Comparison of ENCODE assay signal across 26 cellular contexts in genomic region chr17:1126801-1127550, GRCh38. TPM values are rescaled to one million over a fixed set of nuclear protein-coding genes. Genes with fewer than 3 reads are reported as not detected.
A peak's percentile ranks its signal among the peaks of the same experiment; 100 is the strongest.
DNase-seq lines count a peak whose midpoint lies in the region; ATAC-seq, FAIRE-seq and TF ChIP-seq lines count a peak whose summit lies in the region.
"Had no signal": no experiment of that assay in that cellular context is flagged by ENCODE, and none has a peak within 500 bp of the region (broad histone marks: within the 10 kb centered on the region; RNA-seq: fewer than 3 reads in every experiment).

No MANE protein-coding gene starts in this region.

- no peak overlapping the region for H3K4me3 ChIP-seq in osteoblast (ENCODE audit: insufficient read depth, low read length)
- H3K4me3 ChIP-seq: A549, esophagus muscularis mucosa, SK-N-MC, thoracic aorta, uterus had no signal

- H3K27me3 ChIP-seq in osteoblast (ENCODE audit: insufficient read depth, low read length), result no peaks in the 10 kb centered on the region
- H3K27me3 ChIP-seq: esophagus muscularis mucosa, uterus had no signal

- no peaks in the 10 kb centered on the region for H3K4me1 ChIP-seq in osteoblast (ENCODE audit: insufficient read depth, low read length)

- no peak overlapping the region for H2AFZ ChIP-seq in osteoblast (ENCODE audit: low read length)

- no peak overlapping the region for H3K4me3 Mint-ChIP-seq in brain
- H3K4me3 Mint-ChIP-seq: activated CD8-positive, alpha-beta memory T cell treated with anti-CD3 and anti-CD28 coated beads, Interleukin-2, amount 10 ng/mL, durations not matched to agents 7 days and 5 days; activated T-cell treated with anti-CD3 and anti-CD28 coated beads, Interleukin-2, amount 50 U/mL, for 4 hours had no signal

- no peak overlapping the region for H3K4me2 ChIP-seq in osteoblast (ENCODE audit: insufficient read depth, low read length)
- H3K4me2 ChIP-seq: A549 had no signal

- ATAC-seq in GM21619 (IDR thresholded peaks at IDR 0.05; ENCODE audit: unreplicated experiment), result no peak
- ATAC-seq: activated CD8-positive, alpha-beta memory T cell treated with anti-CD3 and anti-CD28 coated beads, Interleukin-2, amount 10 ng/mL, durations not matched to agents 7 days and 5 days; activated T-cell treated with anti-CD3 and anti-CD28 coated beads, Interleukin-2, amount 50 U/mL, for 4 hours; left ventricle myocardium superior; stimulated activated naive CD8-positive, alpha-beta T cell treated with anti-CD3 and anti-CD28 coated beads, Interleukin-15, Interleukin-2, amounts not matched to agents 100 U/mL and 50 U/mL, for 24 hours had no signal

- peak overlapping the region; percentile 37 to 86 (median 66) for H3K27ac Mint-ChIP-seq in brain
- H3K27ac Mint-ChIP-seq: activated CD8-positive, alpha-beta memory T cell treated with anti-CD3 and anti-CD28 coated beads, Interleukin-2, amount 10 ng/mL, durations not matched to agents 7 days and 5 days had no signal

- no peaks in the 10 kb centered on the region for H3K79me2 ChIP-seq in osteoblast (ENCODE audit: insufficient read depth, low read length)

- TF ChIP-seq CTCF in brain (conservative IDR thresholded peaks at IDR 0.05) (no peak), osteoblast (IDR thresholded peaks at IDR 0.05; ENCODE audit: extremely low read depth, low read depth, low read length) (no peak)

- H4K20me1 ChIP-seq in osteoblast (ENCODE audit: insufficient read depth, low read length), result peaks cover 9% of the 10 kb centered on the region

- H3K36me3 ChIP-seq in osteoblast (ENCODE audit: insufficient read depth, low read length), result no peaks in the 10 kb centered on the region
- H3K36me3 ChIP-seq: thoracic aorta, uterus had no signal

- H3K9me3 Mint-ChIP-seq in brain, result peaks cover 0 to 4% (median 3%) of the 10 kb centered on the region in 5 experiments
- H3K9me3 Mint-ChIP-seq: activated T-cell treated with anti-CD3 and anti-CD28 coated beads, Interleukin-2, amount 50 U/mL, for 4 hours had no signal

- DNase-seq in NCI-H1694 treated with DMSO at 0.1 percent for 48 hours (lab: John Stamatoyannopoulos, UW) (peak; percentile 35), NCI-H1694 (lab: John Stamatoyannopoulos, UW) (no peak), HTR-8/SVneo (ENCODE audit: insufficient read length, low spot score) (no peak), osteoblast (ENCODE audit: insufficient read length, low spot score, missing footprints) (peak; percentile 81), cortex of kidney (lab: John Stamatoyannopoulos, UW) (no peak), NCI-H2081 treated with DMSO at 0.1 percent for 48 hours (lab: John Stamatoyannopoulos, UW) (no peak)
- DNase-seq: activated CD4-positive, alpha-beta T cell treated with anti-CD3 and anti-CD28 coated beads, Interleukin-2, amount 50 U/mL, for 4 hours; activated CD8-positive, alpha-beta memory T cell treated with anti-CD3 and anti-CD28 coated beads, Interleukin-2, amount 10 ng/mL, durations not matched to agents 7 days and 5 days; activated T-cell treated with anti-CD3 and anti-CD28 coated beads, Interleukin-2, amount 50 U/mL, for 4 hours; central memory CD4-positive, alpha-beta T cell; foreskin fibroblast; left ventricle myocardium superior; mesendoderm; NCI-H2081; NCI-H82; nucleus accumbens; stimulated activated naive CD8-positive, alpha-beta T cell treated with anti-CD3 and anti-CD28 coated beads, Interleukin-15, Interleukin-2, amounts not matched to agents 100 U/mL and 50 U/mL, for 24 hours; uterus had no signal

- peaks cover 35% of the 10 kb centered on the region for H3K36me3 Mint-ChIP-seq in brain
- H3K36me3 Mint-ChIP-seq: activated CD8-positive, alpha-beta memory T cell treated with anti-CD3 and anti-CD28 coated beads, Interleukin-2, amount 10 ng/mL, durations not matched to agents 7 days and 5 days had no signal

- peaks cover 42% of the 10 kb centered on the region for H3K4me1 Mint-ChIP-seq in brain

- H3K27me3 Mint-ChIP-seq in brain, result peaks cover 4% of the 10 kb centered on the region
- H3K27me3 Mint-ChIP-seq: activated CD8-positive, alpha-beta memory T cell treated with anti-CD3 and anti-CD28 coated beads, Interleukin-2, amount 10 ng/mL, durations not matched to agents 7 days and 5 days had no signal

- no peaks in the 10 kb centered on the region for H3K9me3 ChIP-seq in osteoblast (ENCODE audit: low read depth, low read length)
- H3K9me3 ChIP-seq: A549, esophagus muscularis mucosa, thoracic aorta, uterus had no signal

- H3K27ac ChIP-seq in osteoblast (ENCODE audit: low read depth, low read length), result no peak overlapping the region
- H3K27ac ChIP-seq: A549, esophagus muscularis mucosa, SK-N-MC had no signal

- peak; percentile 60 for FAIRE-seq in HTR-8/SVneo (lab: Jason Lieb, UNC)
- FAIRE-seq: A549, endometrium, keratinocyte had no signal

RNA-seq across cellular contexts. Expression of gene ABR, which starts 52.8 kb away (rescaled TPM):
- polyA plus RNA-seq in brain (ENCODE audit: insufficient read depth, low read depth, low replicate concordance), result 203 TPM
- 156 and 163 TPM in 2 replicates for total RNA-seq in osteoblast

Comparison
In these comparisons a context has a peak if more than half of its experiments do, and no peak if none do; other contexts are left out.
1. DNase-seq: peak in NCI-H1694 treated with DMSO at 0.1 percent for 48 hours (single experiment) and osteoblast (single experiment); none in NCI-H1694 (single experiment), HTR-8/SVneo (single experiment), cortex of kidney (single experiment) and NCI-H2081 treated with DMSO at 0.1 percent for 48 hours (single experiment).